In the genomic region with DNA sequence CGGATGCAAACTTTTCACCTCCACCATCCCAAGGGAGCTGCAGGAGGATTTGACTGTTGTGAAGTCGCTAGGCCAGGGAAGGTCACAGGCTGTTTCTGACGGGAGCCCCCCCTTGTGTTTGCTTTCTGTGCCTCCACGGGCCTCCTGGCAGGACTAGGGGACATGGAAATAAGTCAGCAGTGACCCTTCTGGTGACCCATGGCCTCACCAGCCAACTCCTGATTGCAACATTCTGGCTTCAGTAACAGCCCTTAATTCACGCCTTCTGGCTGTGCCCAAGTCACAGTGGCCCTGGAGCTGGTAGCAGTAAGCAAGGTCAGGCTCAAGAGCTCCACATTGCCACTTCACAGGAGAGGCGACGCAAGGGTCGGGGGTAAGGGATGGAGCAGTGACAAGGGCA, we compare ENCODE assay signal across 16 cellular contexts. TPM values are rescaled to one million over a fixed set of nuclear protein-coding genes. Genes with fewer than 3 reads are reported as not detected.
DNase-seq lines count a peak whose midpoint lies in the region; ATAC-seq and TF ChIP-seq lines count a peak whose summit lies in the region.
"Had no signal": no experiment of that assay in that cellular context is flagged by ENCODE, and none has a peak within 500 bp of the region (broad histone marks: within the 10 kb centered on the region; RNA-seq: fewer than 3 reads in every experiment).

No MANE protein-coding gene starts in this region.

- H3K4me1 Mint-ChIP-seq in H9 (peaks cover 25% of the 10 kb centered on the region in 2 experiments), natural killer cell (no peaks in the 10 kb centered on the region)

- no peak overlapping the region for H4K91ac ChIP-seq in H9 (ENCODE audit: insufficient read length, low read depth, low read length)

- no peaks in the 10 kb centered on the region for H3K27me3 ChIP-seq in H9 (ENCODE audit: insufficient read depth, low read length)
- H3K27me3 ChIP-seq in breast epithelium = no peaks in the 10 kb centered on the region

- H3K4me3 Mint-ChIP-seq in H9 = no peak overlapping the region
- no peak overlapping the region for H3K4me3 Mint-ChIP-seq in natural killer cell
- H3K4me3 Mint-ChIP-seq: CD4-positive, CD25-positive, alpha-beta regulatory T cell; HFFc6 had no signal

- H3T11ph ChIP-seq in H9 (ENCODE audit: low read length) = no peak overlapping the region

- H3K4me2 ChIP-seq in H9 (ENCODE audit: insufficient read depth, insufficient read length, low read length) = no peak overlapping the region

- peak overlapping the region; percentile 72 for H2BK120ac ChIP-seq in H9 (ENCODE audit: low read depth, low read length, poor library complexity, severe bottlenecking)

- H2AK5ac ChIP-seq in H9 (ENCODE audit: insufficient read length, low read length) = no peak overlapping the region

- H3K27ac ChIP-seq in H9 (ENCODE audit: insufficient read length, low read depth, low read length) = peak overlapping the region; percentile 4
- no peak overlapping the region for H3K27ac ChIP-seq in breast epithelium

- H3K27me3 Mint-ChIP-seq in H9 (ENCODE audit: low read depth) (peaks cover 3% of the 10 kb centered on the region), natural killer cell (ENCODE audit: low read depth in 2 of 2) (no peaks in the 10 kb centered on the region)
- H3K27me3 Mint-ChIP-seq: CD4-positive, CD25-positive, alpha-beta regulatory T cell had no signal

- no peak overlapping the region for H3K9ac ChIP-seq in H9 (ENCODE audit: extremely low read depth, insufficient read length, low read length)

- no peaks in the 10 kb centered on the region for H3K23me2 ChIP-seq in H9 (ENCODE audit: insufficient read length, low read depth, low read length, poor library complexity, severe bottlenecking)

- H3K79me2 ChIP-seq in H9 (ENCODE audit: insufficient read depth, low read length) = no peaks in the 10 kb centered on the region

- H3K9me3 ChIP-seq in H9 (ENCODE audit: control insufficient read depth, low read depth, low read length) = no peaks in the 10 kb centered on the region
- no peaks in the 10 kb centered on the region for H3K9me3 ChIP-seq in breast epithelium

- H4K5ac ChIP-seq in H9 (ENCODE audit: insufficient read length, low read depth, low read length) = peak overlapping the region; percentile 1

- peak overlapping the region; percentile 75 for H2BK12ac ChIP-seq in H9 (ENCODE audit: insufficient read length, low read depth, low read length)

- H3K36me3 Mint-ChIP-seq in H9 (ENCODE audit: insufficient read depth in 1 of 3, low read depth in 3 of 3) (peaks cover 0 to 8% (median 1%) of the 10 kb centered on the region in 3 experiments; a peak in 3 of 7 replicates), natural killer cell (no peaks in the 10 kb centered on the region)
- H3K36me3 Mint-ChIP-seq: CD4-positive, CD25-positive, alpha-beta regulatory T cell had no signal

- H3K18ac ChIP-seq in H9 (ENCODE audit: insufficient read length, low read depth, low read length) = peak overlapping the region; percentile 44

- no peaks in the 10 kb centered on the region for H3K9me3 Mint-ChIP-seq in H9
- H3K9me3 Mint-ChIP-seq in natural killer cell = peaks cover 0 to 8% of the 10 kb centered on the region in 2 donors
- H3K9me3 Mint-ChIP-seq: HFFc6 had no signal

- H2BK5ac ChIP-seq in H9 (ENCODE audit: insufficient read length, low read length) = no peak overlapping the region

- no peak overlapping the region for H2BK20ac ChIP-seq in H9 (ENCODE audit: low read depth, low read length, poor library complexity, severe bottlenecking)

- no peak overlapping the region for H2AFZ ChIP-seq in H9 (ENCODE audit: low read length)

- no peak overlapping the region for H4K8ac ChIP-seq in H9 (replicated peaks; ENCODE audit: insufficient read length, low read depth, low read length)

- H3K23ac ChIP-seq in H9 (ENCODE audit: insufficient read length, low read depth, low read length) = no peak overlapping the region

- peak; percentile 53 for ATAC-seq in left lobe of liver
- no peak for ATAC-seq in natural killer cell
- ATAC-seq in GM21576 (IDR thresholded peaks at IDR 0.05; ENCODE audit: unreplicated experiment) = no peak

- H3K36me3 ChIP-seq in breast epithelium = no peaks in the 10 kb centered on the region

- H2BK15ac ChIP-seq in H9 (ENCODE audit: low read depth, low read length) = no peak overlapping the region

- no peak overlapping the region for H3K56ac ChIP-seq in H9 (ENCODE audit: insufficient read length, low read depth, low read length)

- intact Hi-C loops in natural killer cell (cut with micrococcal nuclease) = no loop called here
- intact Hi-C loops in breast epithelium (cut with DNase I; ENCODE audit: low total_unique reads) = no loop called here

- H4K20me1 ChIP-seq in H9 (ENCODE audit: control insufficient read depth, insufficient read depth, insufficient read length) = no peaks in the 10 kb centered on the region

- DNase-seq in H9 (peak; percentile 55), ecto neural progenitor cell (ENCODE audit: low spot score) (peak; percentile 64), left lobe of liver (ENCODE audit: low spot score) (no peak), retina (peak; percentile 55), natural killer cell (no peak), breast epithelium (ENCODE audit: low spot score in 2 of 2) (no peak)
- DNase-seq: AML-193; Calu3; CD4-positive, CD25-positive, alpha-beta regulatory T cell; GOT3; HFFc6; KG1; NCI-H1092; NCI-H226; NCI-H69 had no signal

- H3K27ac Mint-ChIP-seq in H9 (peak overlapping the region in 1 of 3 experiments; percentile 95; a peak in 3 of 7 replicates), natural killer cell (no peak overlapping the region)
- H3K27ac Mint-ChIP-seq: CD4-positive, CD25-positive, alpha-beta regulatory T cell; HFFc6 had no signal

- no peaks in the 10 kb centered on the region for H3K79me1 ChIP-seq in H9 (ENCODE audit: insufficient read depth, low read depth, low read length, poor library complexity, severe bottlenecking)

- no peak overlapping the region; the same call in 1 of the 2 replicates for H3K14ac ChIP-seq in H9 (ENCODE audit: insufficient read depth, low read length)

- no peak overlapping the region for H3K4me3 ChIP-seq in breast epithelium

- TF ChIP-seq POLR2A in breast epithelium (IDR thresholded peaks at IDR 0.05) = no peak

- TF ChIP-seq CTCF in H9 (conservative IDR thresholded peaks at IDR 0.05) (no peak), natural killer cell (IDR thresholded peaks at IDR 0.05) (no peak), breast epithelium (IDR thresholded peaks at IDR 0.05) (no peak)

- WGBS in H9 (ENCODE audit: extremely low coverage, insufficient read length, low lambda C conversion rate) = no CpG with 5 or more reads among the region's 8 CpGs

- no peak overlapping the region for H3K4ac ChIP-seq in H9 (ENCODE audit: low read depth, low read length)

- H3K4me1 ChIP-seq in H9 (ENCODE audit: insufficient read depth, low read length) (peaks cover 16% of the 10 kb centered on the region; the same call in 1 of the 2 replicates), breast epithelium (no peaks in the 10 kb centered on the region)

RNA-seq across cellular contexts. Expression of gene SOX9, which starts 45.2 kb away (rescaled TPM):
- total RNA-seq in H9 (2021) (1.2 and 1.3 TPM in 2 replicates), left lobe of liver (2.1 TPM), natural killer cell (not detected), breast epithelium (10 to 100 TPM in 2 of 3 donors, 1 to 10 TPM in 1; 3.0 to 47.7 (median 15.7) TPM)
- total RNA-seq: CD4-positive, CD25-positive, alpha-beta regulatory T cell had no signal

Comparison
In these comparisons a context has a peak if more than half of its experiments do, and no peak if none do; other contexts are left out.
1. DNase-seq: peak in H9 (single experiment), ecto neural progenitor cell (single experiment) and retina (single experiment); none in left lobe of liver (single experiment), natural killer cell (single experiment) and breast epithelium (0 of 2).